Comparison of ENCODE assay signal across 8 cellular contexts in genomic region chr1:93021539-93022134, GRCh38. TPM values are rescaled to one million over a fixed set of nuclear protein-coding genes. Genes with fewer than 3 reads are reported as not detected.
A peak's percentile ranks its signal among the peaks of the same experiment; 100 is the strongest.
DNase-seq lines count a peak whose midpoint lies in the region; ATAC-seq and TF ChIP-seq lines count a peak whose summit lies in the region.

No MANE protein-coding gene starts in this region.

- H3K36me3 ChIP-seq in A673 (ENCODE audit: insufficient read depth, low read length, poor library complexity, severe bottlenecking) (no peaks in the 10 kb centered on the region), upper lobe of left lung (no peaks in the 10 kb centered on the region)

- ATAC-seq in HG02938 (IDR thresholded peaks at IDR 0.05; ENCODE audit: unreplicated experiment) (peak; percentile 70), upper lobe of left lung (ENCODE audit: low FRiP score in 2 of 2) (peak in 1 of 2 donors; percentile 84), HG03097 (IDR thresholded peaks at IDR 0.05; ENCODE audit: low FRiP score, unreplicated experiment) (no peak)

- H3K4me3 ChIP-seq in A673 (ENCODE audit: low read depth, low read length, poor library complexity, severe bottlenecking) = no peak overlapping the region
- H3K4me3 ChIP-seq in upper lobe of left lung = no peak overlapping the region

- no peak for TF ChIP-seq POLR2A in upper lobe of left lung (IDR thresholded peaks at IDR 0.05)

- CTCF ChIA-PET in A673 (lab: Charles Lee) = interaction anchor here (0.6 to 0.7 kb wide), 2 partner anchors 283 to 1856 kb away, joined by 3 read pairs; no protein-coding TSS in a partner anchor

- POLR2A ChIA-PET in A673 (lab: Charles Lee; ENCODE audit: low non-redundant PET) = no interaction called here

- intact Hi-C loops in A673 (cut with micrococcal nuclease; ENCODE audit: unreplicated experiment) = loop anchor here (2.0 kb wide), 1 partner anchor 43 kb away; no protein-coding TSS in a partner anchor

- no TSS peak for BruUV-seq in A673 (replicated peaks; lab: Mats Ljungman, UMichigan)

- DNase-seq in A673 (ENCODE audit: low spot score) (peak; percentile 74), GF-D8 (lab: John Stamatoyannopoulos, UW) (peak; percentile 15), NCI-H345 treated with DMSO at 0.1 percent for 48 hours (lab: John Stamatoyannopoulos, UW; ENCODE audit: unreplicated experiment) (peak; percentile 42), astrocyte of the hippocampus (ENCODE audit: low read depth, low spot score) (peak; percentile 58), kidney glomerular epithelial cell (lab: John Stamatoyannopoulos, UW) (peak; percentile 45), upper lobe of left lung (no peak)

- 8 to 16% methylated on average over 4 of the region's 4 CpGs for WGBS in upper lobe of left lung, 2 donors

- no peak for TF ChIP-seq EP300 in upper lobe of left lung (IDR thresholded peaks at IDR 0.05)

- H3K4me1 ChIP-seq in A673 (ENCODE audit: insufficient read depth, low read length, poor library complexity, severe bottlenecking) = peaks cover 19% of the 10 kb centered on the region
- H3K4me1 ChIP-seq in upper lobe of left lung = peaks cover 0 to 6% (median 0%) of the 10 kb centered on the region in 4 donors

- H3K27ac ChIP-seq in A673 (ENCODE audit: low read depth, low read length, poor library complexity, severe bottlenecking) (no peak overlapping the region), upper lobe of left lung (no peak overlapping the region)

- no peaks in the 10 kb centered on the region for H3K27me3 ChIP-seq in A673 (replicated peaks; ENCODE audit: insufficient read depth, low read depth, low read length, poor library complexity)
- no peaks in the 10 kb centered on the region for H3K27me3 ChIP-seq in upper lobe of left lung

- TF ChIP-seq CTCF in A673 (conservative IDR thresholded peaks at IDR 0.05; ENCODE audit: low read depth, low read length) = peak; percentile 86
- peak; percentile 46 to 82 (median 64) for TF ChIP-seq CTCF in upper lobe of left lung (IDR thresholded peaks at IDR 0.05)

- no peaks in the 10 kb centered on the region for H3K9me3 ChIP-seq in A673 (ENCODE audit: low read depth, low read length, poor library complexity, severe bottlenecking)
- no peaks in the 10 kb centered on the region for H3K9me3 ChIP-seq in upper lobe of left lung

RNA-seq across cellular contexts. Expression of gene MTF2, which starts 57.4 kb away (rescaled TPM):
- total RNA-seq in A673 (2021) (68.5 and 68.7 TPM in 2 replicates), upper lobe of left lung (10 to 100 TPM; 15.4 to 29.4 (median 20.6) TPM)

Comparison
In these comparisons a context has a peak if more than half of its experiments do, and no peak if none do; other contexts are left out.
1. DNase-seq: peak in A673 (single experiment), GF-D8 (single experiment), NCI-H345 treated with DMSO at 0.1 percent for 48 hours (single experiment), astrocyte of the hippocampus (single experiment) and kidney glomerular epithelial cell (single experiment); none in upper lobe of left lung (0 of 2).